In the genomic region with DNA sequence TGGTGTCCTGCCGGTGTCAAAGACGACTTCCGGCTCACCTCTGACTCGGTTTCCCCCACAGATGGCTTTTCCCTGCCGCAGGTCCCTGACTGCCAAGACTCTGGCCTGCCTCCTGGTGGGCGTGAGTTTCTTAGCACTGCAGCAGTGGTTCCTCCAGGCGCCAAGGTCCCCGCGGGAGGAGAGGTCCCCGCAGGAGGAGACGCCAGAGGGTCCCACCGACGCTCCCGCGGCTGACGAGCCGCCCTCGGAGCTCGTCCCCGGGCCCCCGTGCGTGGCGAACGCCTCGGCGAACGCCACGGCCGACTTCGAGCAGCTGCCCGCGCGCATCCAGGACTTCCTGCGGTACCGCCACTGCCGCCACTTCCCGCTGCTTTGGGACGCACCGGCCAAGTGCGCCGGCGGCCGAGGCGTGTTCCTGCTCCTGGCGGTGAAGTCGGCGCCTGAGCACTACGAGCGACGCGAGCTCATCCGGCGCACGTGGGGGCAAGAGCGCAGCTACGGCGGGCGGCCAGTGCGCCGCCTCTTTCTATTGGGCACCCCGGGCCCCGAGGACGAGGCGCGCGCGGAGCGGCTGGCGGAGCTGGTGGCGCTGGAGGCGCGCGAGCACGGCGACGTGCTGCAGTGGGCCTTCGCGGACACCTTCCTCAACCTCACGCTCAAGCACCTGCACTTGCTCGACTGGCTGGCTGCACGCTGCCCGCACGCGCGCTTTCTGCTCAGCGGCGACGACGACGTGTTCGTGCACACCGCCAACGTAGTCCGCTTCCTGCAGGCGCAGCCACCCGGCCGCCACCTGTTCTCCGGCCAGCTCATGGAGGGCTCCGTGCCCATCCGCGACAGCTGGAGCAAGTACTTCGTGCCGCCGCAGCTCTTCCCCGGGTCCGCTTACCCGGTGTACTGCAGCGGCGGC, we compare ENCODE assay signal across 8 cellular contexts. TPM values are rescaled to one million over a fixed set of nuclear protein-coding genes. Genes with fewer than 3 reads are reported as not detected.
A peak's percentile ranks its signal among the peaks of the same experiment; 100 is the strongest.
DNase-seq lines count a peak whose midpoint lies in the region; ATAC-seq and TF ChIP-seq lines count a peak whose summit lies in the region.

No MANE protein-coding gene starts in this region.

- peak overlapping the region; percentile 63 for H2AFZ ChIP-seq in osteoblast (ENCODE audit: low read length)

- DNase-seq in NOMO-1 (lab: John Stamatoyannopoulos, UW; ENCODE audit: unreplicated experiment in 2 of 2) (peak; percentile 7 to 23), NOMO-1 treated with dmso at 0.1 percent for 144 hours (lab: John Stamatoyannopoulos, UW; ENCODE audit: unreplicated experiment) (no peak), fibroblast of the aortic adventitia (ENCODE audit: low read depth) (peak; percentile 37), osteoblast (ENCODE audit: insufficient read length, low spot score, missing footprints) (peak; percentile 97), HEK293T (ENCODE audit: extremely low spot score) (no peak)
- peak; percentile 26 for DNase-seq in T-helper 2 cell treated with Interferon-gamma antibody and Interleukin-4, amounts not matched to agents 5 μg/mL and 100 μg/mL, for 36 hours (ENCODE audit: low spot score)

- CTCF ChIA-PET in HEK293T (lab: Yijun Ruan, JAX): interaction anchor here (0.6 to 0.9 kb wide), 3 partner anchors 120 to 318 kb away, joined by 3 read pairs; no protein-coding TSS in a partner anchor

- H3K9me3 ChIP-seq in osteoblast (ENCODE audit: low read depth, low read length): no peaks in the 10 kb centered on the region

- peaks cover 38% of the 10 kb centered on the region for H3K27me3 ChIP-seq in osteoblast (ENCODE audit: insufficient read depth, low read length)

- H3K4me3 Mint-ChIP-seq in T-helper 2 cell treated with Interferon-gamma antibody and Interleukin-4, amounts not matched to agents 5 μg/mL and 100 μg/mL, for 36 hours: no peak overlapping the region

- POLR2A ChIA-PET in HEK293T (lab: Yijun Ruan, JAX): no interaction called here

- peak; percentile 65 for TF ChIP-seq CTCF in fibroblast of the aortic adventitia (IDR thresholded peaks at IDR 0.05; ENCODE audit: insufficient read depth, low read length)
- peak; percentile 57 for TF ChIP-seq CTCF in osteoblast (IDR thresholded peaks at IDR 0.05; ENCODE audit: extremely low read depth, low read depth, low read length)

- peak overlapping the region; percentile 68 for H3K4me2 ChIP-seq in osteoblast (ENCODE audit: insufficient read depth, low read length)

- no peak overlapping the region for H3K27ac Mint-ChIP-seq in T-helper 2 cell treated with Interferon-gamma antibody and Interleukin-4, amounts not matched to agents 5 μg/mL and 100 μg/mL, for 36 hours

- H3K4me1 ChIP-seq in osteoblast (ENCODE audit: insufficient read depth, low read length): no peaks in the 10 kb centered on the region

- H3K36me3 ChIP-seq in osteoblast (ENCODE audit: insufficient read depth, low read length): no peaks in the 10 kb centered on the region

- no peaks in the 10 kb centered on the region for H4K20me1 ChIP-seq in osteoblast (ENCODE audit: insufficient read depth, low read length)

- no peak for ATAC-seq in GM21825 (IDR thresholded peaks at IDR 0.05; ENCODE audit: unreplicated experiment)
- no peak for ATAC-seq in GM21360 (IDR thresholded peaks at IDR 0.05; ENCODE audit: unreplicated experiment)

- H3K4me3 ChIP-seq in fibroblast of the aortic adventitia (ENCODE audit: low read depth, low read length): peak overlapping the region; percentile 58
- H3K4me3 ChIP-seq in osteoblast (ENCODE audit: insufficient read depth, low read length): peak overlapping the region; percentile 65

- H3K4me1 Mint-ChIP-seq in T-helper 2 cell treated with Interferon-gamma antibody and Interleukin-4, amounts not matched to agents 5 μg/mL and 100 μg/mL, for 36 hours (ENCODE audit: low read depth): peaks cover 4% of the 10 kb centered on the region

- H3K9me3 Mint-ChIP-seq in T-helper 2 cell treated with Interferon-gamma antibody and Interleukin-4, amounts not matched to agents 5 μg/mL and 100 μg/mL, for 36 hours: no peaks in the 10 kb centered on the region

- peaks cover 41% of the 10 kb centered on the region for H3K27me3 Mint-ChIP-seq in T-helper 2 cell treated with Interferon-gamma antibody and Interleukin-4, amounts not matched to agents 5 μg/mL and 100 μg/mL, for 36 hours (ENCODE audit: low read depth)

- H3K79me2 ChIP-seq in osteoblast (ENCODE audit: insufficient read depth, low read length): no peaks in the 10 kb centered on the region

- H3K36me3 Mint-ChIP-seq in T-helper 2 cell treated with Interferon-gamma antibody and Interleukin-4, amounts not matched to agents 5 μg/mL and 100 μg/mL, for 36 hours (ENCODE audit: low read depth): no peaks in the 10 kb centered on the region

- no peak overlapping the region for H3K27ac ChIP-seq in osteoblast (ENCODE audit: low read depth, low read length)

TF ChIP-seq in HEK293T, 16 proteins besides CTCF, POLR2A, EP300 and RAD21:
- no peak for TF ChIP-seq CTBP1 (IDR thresholded peaks at IDR 0.05; ENCODE audit: borderline replicate concordance)
- no peak for TF ChIP-seq HDGF (IDR thresholded peaks at IDR 0.05; ENCODE audit: borderline replicate concordance)
- no peak for TF ChIP-seq L3MBTL2 (conservative IDR thresholded peaks at IDR 0.05)
- TF ChIP-seq SUZ12 (IDR thresholded peaks at IDR 0.05): no peak
- no peak for TF ChIP-seq SP1 (IDR thresholded peaks at IDR 0.05)
- no peak for TF ChIP-seq ZNF384 (IDR thresholded peaks at IDR 0.05)
- no peak for TF ChIP-seq LEF1 (IDR thresholded peaks at IDR 0.05; ENCODE audit: borderline replicate concordance)
- TF ChIP-seq NFRKB (IDR thresholded peaks at IDR 0.05): no peak
- no peak for TF ChIP-seq TARDBP (IDR thresholded peaks at IDR 0.05)
- TF ChIP-seq BHLHE40 (IDR thresholded peaks at IDR 0.05; ENCODE audit: borderline replicate concordance): no peak

RNA-seq across cellular contexts. Expression of a gene that starts 5.5 kb away (rescaled TPM):
- total RNA-seq in fibroblast of the aortic adventitia (ENCODE audit: low replicate concordance) (not detected in 2 replicates), osteoblast (not detected in 2 replicates)

RNA-seq across cellular contexts. Expression of a gene that starts 27.0 kb away (rescaled TPM):
- total RNA-seq in fibroblast of the aortic adventitia (ENCODE audit: low replicate concordance) (9.6 and 31.0 TPM in 2 replicates), osteoblast (6.5 and 8.5 TPM in 2 replicates)

Comparison
In these comparisons a context has a peak if more than half of its experiments do, and no peak if none do; other contexts are left out.
1. DNase-seq: peak in NOMO-1 (2 of 2), T-helper 2 cell treated with Interferon-gamma antibody and Interleukin-4, amounts not matched to agents 5 μg/mL and 100 μg/mL, for 36 hours (single experiment), fibroblast of the aortic adventitia (single experiment) and osteoblast (single experiment); none in NOMO-1 treated with dmso at 0.1 percent for 144 hours (single experiment) and HEK293T (single experiment).